Comparison of ENCODE assay signal across 1 cellular context in the genomic region with DNA sequence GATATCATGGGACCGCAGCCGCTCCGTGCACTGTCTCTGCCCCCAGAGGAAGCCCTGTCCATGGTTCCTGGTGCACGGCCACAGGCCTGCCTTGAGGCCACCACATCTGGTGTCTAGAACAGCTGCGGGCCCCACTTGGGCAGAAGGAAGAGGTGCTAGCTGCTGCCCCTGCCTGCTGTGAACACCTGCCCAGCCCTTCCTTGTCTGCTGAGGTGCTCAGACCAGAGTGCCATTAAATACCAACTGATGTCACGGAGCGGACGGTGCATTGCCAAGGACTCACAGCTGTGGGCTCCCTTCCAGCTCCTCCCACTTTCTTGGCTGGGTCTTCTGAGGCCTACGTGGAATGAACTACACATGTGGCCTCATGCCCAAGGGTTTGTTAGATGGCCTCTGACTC.
TF ChIP-seq lines count a peak whose summit lies in the region.

No MANE protein-coding gene starts in this region.

TF ChIP-seq in HEK293, 187 proteins besides CTCF, POLR2A, EP300 and RAD21 (continued from another document):
- TF ChIP-seq, protein P1, sequence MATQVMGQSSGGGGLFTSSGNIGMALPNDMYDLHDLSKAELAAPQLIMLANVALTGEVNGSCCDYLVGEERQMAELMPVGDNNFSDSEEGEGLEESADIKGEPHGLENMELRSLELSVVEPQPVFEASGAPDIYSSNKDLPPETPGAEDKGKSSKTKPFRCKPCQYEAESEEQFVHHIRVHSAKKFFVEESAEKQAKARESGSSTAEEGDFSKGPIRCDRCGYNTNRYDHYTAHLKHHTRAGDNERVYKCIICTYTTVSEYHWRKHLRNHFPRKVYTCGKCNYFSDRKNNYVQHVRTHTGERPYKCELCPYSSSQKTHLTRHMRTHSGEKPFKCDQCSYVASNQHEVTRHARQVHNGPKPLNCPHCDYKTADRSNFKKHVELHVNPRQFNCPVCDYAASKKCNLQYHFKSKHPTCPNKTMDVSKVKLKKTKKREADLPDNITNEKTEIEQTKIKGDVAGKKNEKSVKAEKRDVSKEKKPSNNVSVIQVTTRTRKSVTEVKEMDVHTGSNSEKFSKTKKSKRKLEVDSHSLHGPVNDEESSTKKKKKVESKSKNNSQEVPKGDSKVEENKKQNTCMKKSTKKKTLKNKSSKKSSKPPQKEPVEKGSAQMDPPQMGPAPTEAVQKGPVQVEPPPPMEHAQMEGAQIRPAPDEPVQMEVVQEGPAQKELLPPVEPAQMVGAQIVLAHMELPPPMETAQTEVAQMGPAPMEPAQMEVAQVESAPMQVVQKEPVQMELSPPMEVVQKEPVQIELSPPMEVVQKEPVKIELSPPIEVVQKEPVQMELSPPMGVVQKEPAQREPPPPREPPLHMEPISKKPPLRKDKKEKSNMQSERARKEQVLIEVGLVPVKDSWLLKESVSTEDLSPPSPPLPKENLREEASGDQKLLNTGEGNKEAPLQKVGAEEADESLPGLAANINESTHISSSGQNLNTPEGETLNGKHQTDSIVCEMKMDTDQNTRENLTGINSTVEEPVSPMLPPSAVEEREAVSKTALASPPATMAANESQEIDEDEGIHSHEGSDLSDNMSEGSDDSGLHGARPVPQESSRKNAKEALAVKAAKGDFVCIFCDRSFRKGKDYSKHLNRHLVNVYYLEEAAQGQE (tag by site-specific recombination; IDR thresholded peaks at IDR 0.05), result peak; percentile 85
- no peak for TF ChIP-seq ZNF747 (tag by site-specific recombination; IDR thresholded peaks at IDR 0.05)
